In genomic region chr16:67936124-67936875, GRCh38 we compare ENCODE assay signal across 7 cellular contexts. TPM values are rescaled to one million over a fixed set of nuclear protein-coding genes. Genes with fewer than 3 reads are reported as not detected.
DNase-seq lines count a peak whose midpoint lies in the region; ATAC-seq, FAIRE-seq and TF ChIP-seq lines count a peak whose summit lies in the region.

Gene PSMB10, minus strand, starts transcription at chr16:67936850. Its CDS starts 101 bp downstream, at chr16:67936749.

- TF ChIP-seq POLR2A in GM10847 (IDR thresholded peaks at IDR 0.05; ENCODE audit: extremely low read depth, insufficient read length) (peak; percentile 63), K562 (conservative IDR thresholded peaks at IDR 0.05) (no peak), sigmoid colon (IDR thresholded peaks at IDR 0.05) (peak; percentile 46 to 55)

- TF ChIP-seq RAD21 in K562 (CRISPR knock-in tag; conservative IDR thresholded peaks at IDR 0.05 in 1 of 2, IDR thresholded peaks at IDR 0.05 in 1 of 2): no peak

- H3K36me3 ChIP-seq in K562 (ENCODE audit: control insufficient read depth, insufficient read depth, low read length) (peaks cover 25% of the 10 kb centered on the region; the same call in 2 of the 3 replicates), sigmoid colon (peaks cover 0 to 28% (median 6%) of the 10 kb centered on the region in 4 donors)

- peak; percentile 23 for FAIRE-seq in K562 (lab: Jason Lieb, UNC)

- no peaks in the 10 kb centered on the region for H3K9me3 ChIP-seq in K562 (replicated peaks; ENCODE audit: control insufficient read depth, insufficient read depth, low read depth, low read length)
- H3K9me3 ChIP-seq in sigmoid colon: no peaks in the 10 kb centered on the region

- H3K27ac ChIP-seq in K562 (ENCODE audit: extremely low read depth, low read depth, low read length): peak within 1 kb of the TSS; percentile 89
- H3K27ac ChIP-seq in sigmoid colon: peak within 1 kb of the TSS; percentile 91 to 97 (median 94)

- H3K4me2 ChIP-seq in K562 (ENCODE audit: insufficient read depth, low read length): peak within 1 kb of the TSS; percentile 99

- H3K27me3 ChIP-seq in K562 (ENCODE audit: control insufficient read depth in 2 of 2, insufficient read depth in 2 of 2, low read length in 2 of 2) (no peaks in the 10 kb centered on the region), sigmoid colon (no peaks in the 10 kb centered on the region)

- H3K79me2 ChIP-seq in K562 (ENCODE audit: control insufficient read depth, insufficient read depth, low read length): peaks cover 42% of the 10 kb centered on the region

- ATAC-seq in HG02642 (IDR thresholded peaks at IDR 0.05; ENCODE audit: poor library complexity, unreplicated experiment) (peak; percentile 10), SK-N-SH treated with all-trans-retinoic acid at 6 μM for 48 hours (peak; percentile 44), K562 (peak; percentile 15)

- 0% methylated on average over 39 of the region's 54 CpGs for WGBS in K562 (ENCODE audit: insufficient coverage, low coverage, missing lambda C conversion rate)
- 0% methylated on average over 54 of the region's 54 CpGs for WGBS in sigmoid colon, 2 donors

- peak within 1 kb of the TSS; percentile 95 for H2AFZ ChIP-seq in K562 (ENCODE audit: low read depth, low read length)

- DNase-seq in K562 (ENCODE audit: extremely low read depth in 1 of 4, low spot score in 3 of 4) (peak; percentile 62 to 71 (median 68)), sigmoid colon (peak; percentile 87)
- DNase-seq in central memory CD4-positive, alpha-beta T cell: no peak

- intact Hi-C loops in K562 (cut with micrococcal nuclease) (loop anchor here (5.0 to 10.0 kb wide), 2 partner anchors 106 to 411 kb away; partner anchors contain the start of gene RIPOR1), sigmoid colon (cut with DNase I) (loop anchor here (5.0 to 10.0 kb wide), 2 partner anchors 94 to 411 kb away; partner anchors contain the start of genes RIPOR1 and THAP11)

- H3K4me1 ChIP-seq in K562 (replicated peaks in 1 of 2; ENCODE audit: control insufficient read depth in 2 of 2, insufficient read depth in 2 of 2, low read length in 2 of 2) (peaks cover 20 to 64% of the 10 kb centered on the region in 2 experiments), sigmoid colon (peaks cover 0 to 34% (median 28%) of the 10 kb centered on the region in 4 donors)

- CTCF ChIA-PET in K562 (lab: Yijun Ruan, JAX; ENCODE audit: low intra/inter-chr PET ratio): no interaction called here

- peak within 1 kb of the TSS; percentile 90 to 98 for H3K9ac ChIP-seq in K562 (ENCODE audit: insufficient read depth in 1 of 2, low read depth in 2 of 2, low read length in 2 of 2)

- H4K20me1 ChIP-seq in K562 (replicated peaks; ENCODE audit: control insufficient read depth, insufficient read depth, low read length): no peaks in the 10 kb centered on the region; the same call in 1 of the 2 replicates

- in situ Hi-C loops in K562 (cut with MboI): no loop called here

- TF ChIP-seq CTCF in K562 (IDR thresholded peaks at IDR 0.05 in 2 of 3, conservative IDR thresholded peaks at IDR 0.05 in 1 of 3; ENCODE audit: insufficient read depth in 2 of 3, low read depth in 1 of 3, low read length in 3 of 3): 0 out of 6 replicates have a peak, but pooled peaks of 1 of the 3 experiments have one; percentile 12
- TF ChIP-seq CTCF in sigmoid colon (IDR thresholded peaks at IDR 0.05): no peak

- H3K4me3 ChIP-seq in K562 (peak within 1 kb of the TSS; percentile 85), iPS-11a (ENCODE audit: low read depth, low read length) (peak within 1 kb of the TSS; percentile 83), sigmoid colon (peak within 1 kb of the TSS; percentile 77 to 89 (median 84))

- TF ChIP-seq EP300 in K562 (IDR thresholded peaks at IDR 0.05; ENCODE audit: low read length) (no peak), sigmoid colon (IDR thresholded peaks at IDR 0.05) (no peak)

- POLR2A ChIA-PET in K562 (lab: Yijun Ruan, JAX): interaction anchor here (0.6 to 1.7 kb wide), 27 partner anchors 7 to 363 kb away, joined by 3 to 8 read pairs (median 4); partner anchors contain the start of gene LCAT

- BruUV-seq in K562 (replicated peaks; lab: Mats Ljungman, UMichigan): TSS peak; percentile 90

- H3K9me1 ChIP-seq in K562 (ENCODE audit: control insufficient read depth, insufficient read depth, low read length): no peaks in the 10 kb centered on the region

TF ChIP-seq in SK-N-SH treated with all-trans-retinoic acid at 6 μM for 48 hours, 23 proteins besides CTCF, POLR2A, EP300 and RAD21:
- TF ChIP-seq ZFP3 (CRISPR knock-in tag; IDR thresholded peaks at IDR 0.05) (no peak), PPARA (CRISPR knock-in tag; IDR thresholded peaks at IDR 0.05; ENCODE audit: borderline replicate concordance) (no peak), ZC3H10 (CRISPR knock-in tag; IDR thresholded peaks at IDR 0.05) (no peak; the same call in 1 of the 2 replicates)
- TF ChIP-seq, protein P1, sequence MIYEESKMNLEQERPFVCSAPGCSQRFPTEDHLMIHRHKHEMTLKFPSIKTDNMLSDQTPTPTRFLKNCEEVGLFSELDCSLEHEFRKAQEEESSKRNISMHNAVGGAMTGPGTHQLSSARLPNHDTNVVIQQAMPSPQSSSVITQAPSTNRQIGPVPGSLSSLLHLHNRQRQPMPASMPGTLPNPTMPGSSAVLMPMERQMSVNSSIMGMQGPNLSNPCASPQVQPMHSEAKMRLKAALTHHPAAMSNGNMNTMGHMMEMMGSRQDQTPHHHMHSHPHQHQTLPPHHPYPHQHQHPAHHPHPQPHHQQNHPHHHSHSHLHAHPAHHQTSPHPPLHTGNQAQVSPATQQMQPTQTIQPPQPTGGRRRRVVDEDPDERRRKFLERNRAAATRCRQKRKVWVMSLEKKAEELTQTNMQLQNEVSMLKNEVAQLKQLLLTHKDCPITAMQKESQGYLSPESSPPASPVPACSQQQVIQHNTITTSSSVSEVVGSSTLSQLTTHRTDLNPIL (CRISPR knock-in tag; IDR thresholded peaks at IDR 0.05; ENCODE audit: low read depth): 0 out of 2 replicates have a peak, but pooled peaks have one; percentile 37

TF ChIP-seq in K562, 482 proteins besides CTCF, POLR2A, EP300 and RAD21 (continues in another document):
- TF ChIP-seq ZNF75A (CRISPR knock-in tag; IDR thresholded peaks at IDR 0.05): no peak
- TF ChIP-seq NR2C2 (CRISPR knock-in tag; IDR thresholded peaks at IDR 0.05): 0 out of 2 replicates have a peak, but pooled peaks have one; percentile 48
- TF ChIP-seq NR2C2 (tag; IDR thresholded peaks at IDR 0.05): no peak
- TF ChIP-seq SRSF9 (IDR thresholded peaks at IDR 0.05; ENCODE audit: borderline replicate concordance, low read depth, low read length): no peak
- no peak for TF ChIP-seq CCNT2 (IDR thresholded peaks at IDR 0.05; ENCODE audit: borderline replicate concordance, extremely low read depth, insufficient read length, low read depth, low read length)
- TF ChIP-seq KAT7 (CRISPR knock-in tag; IDR thresholded peaks at IDR 0.05; ENCODE audit: borderline replicate concordance): 0 out of 2 replicates have a peak, but pooled peaks have one; percentile 49
- TF ChIP-seq ZBTB7A (IDR thresholded peaks at IDR 0.05; ENCODE audit: borderline replicate concordance, control insufficient read depth, low read depth, low read length): peak; percentile 70; the same call in 1 of the 2 replicates

RNA-seq across cellular contexts. Expression of gene PSMB10, which starts in this region (rescaled TPM):
- 1.6 and 9.1 TPM in 2 replicates for total RNA-seq in K562 (2011; cell fraction: chromatin; rRNA removed; ENCODE audit: low replicate concordance)
- total RNA-seq in K562 (2011; cell fraction: nucleolus; rRNA removed): 14.7 and 18.7 TPM in 2 replicates
- total RNA-seq in K562 (2011; cell fraction: nucleoplasm; rRNA removed): 7.4 and 9.6 TPM in 2 replicates
- total RNA-seq in K562 (2014; rRNA removed) (101 and 105 TPM in 2 replicates), K562 (2014; rRNA removed; fragmentation: Illumina TruSeq; extraction: Trizol) (17.9 and 24.9 TPM in 2 replicates), K562 (2015; rRNA removed; fragmentation: Illumina TruSeq; extraction: Trizol) (53.1 and 53.4 TPM in 2 replicates), K562 (2021) (73.0 and 73.1 TPM in 2 replicates), sigmoid colon (10 to 100 TPM; 37.1 to 61.0 (median 42.5) TPM)
- polyA plus RNA-seq in K562 (2011; rRNA removed) (17.3 and 21.0 TPM in 2 replicates), K562 (2014; fragmentation: Illumina TruSeq; extraction: Trizol) (11.7 and 44.6 TPM in 2 replicates), K562 (2014; fragmentation: Nextera tagmentation; extraction: Ambion mirVana) (10 to 100 TPM; 33.5 to 51.0 TPM), K562 (2014; rRNA removed) (94.1 and 118 TPM in 2 replicates), sigmoid colon (100 to 1,000 TPM; 170 to 200 (median 183) TPM)
- polyA plus RNA-seq in K562 (2011; cell fraction: cytosol; rRNA removed): 46.1 and 143 TPM in 2 replicates
- polyA plus RNA-seq in K562 (2011; cell fraction: nucleus; rRNA removed): 17.2 and 24.0 TPM in 2 replicates
- polyA plus RNA-seq in K562 (2012): 84.8 and 94.3 TPM in 2 replicates
- polyA minus RNA-seq in K562 (2011; rRNA and poly(A)+ RNA removed): 2.5 and 3.3 TPM in 2 replicates
- 20.3 and 25.1 TPM in 2 replicates for polyA minus RNA-seq in K562 (2011; cell fraction: cytosol; rRNA and poly(A)+ RNA removed)
- polyA minus RNA-seq in K562 (2011; cell fraction: nucleus; rRNA and poly(A)+ RNA removed): 13.1 and 14.0 TPM in 2 replicates
